In the genomic region with DNA sequence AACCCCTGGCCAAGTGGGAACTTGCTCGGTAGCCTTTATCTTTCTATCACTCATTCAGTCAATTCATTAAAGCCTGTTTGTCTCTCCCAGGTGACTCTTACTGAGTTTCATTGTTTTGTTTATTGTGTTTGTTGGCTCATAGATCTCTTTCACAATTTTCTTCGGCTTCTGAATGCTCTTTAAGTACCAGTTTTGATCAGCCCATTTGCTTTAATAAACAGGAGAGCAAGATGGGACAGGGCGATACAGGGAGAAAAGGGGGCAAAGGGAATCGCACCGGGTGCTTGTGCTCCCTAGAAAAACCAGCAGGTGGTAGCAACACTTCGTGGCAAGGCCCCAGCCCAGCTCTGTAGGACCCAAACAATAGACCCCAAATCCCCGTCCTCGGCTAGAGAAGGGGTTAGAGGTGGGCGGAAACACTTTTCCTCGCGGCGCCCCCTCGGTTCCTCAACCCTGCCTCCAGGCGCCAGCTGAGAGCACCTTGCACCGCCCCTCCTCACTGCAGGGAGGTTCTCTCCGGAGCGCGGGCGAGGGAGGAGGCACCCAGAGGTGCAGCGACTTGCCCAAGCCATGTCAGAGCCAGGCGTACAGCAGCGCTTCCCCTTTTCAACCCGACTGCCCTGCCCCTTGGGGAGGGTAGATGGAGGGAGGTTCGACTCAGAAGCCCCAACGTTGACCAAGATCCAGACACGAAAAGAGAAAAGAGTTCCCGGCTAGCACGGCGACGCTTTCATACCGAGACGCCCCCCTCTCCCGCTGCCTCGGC, we compare ENCODE assay signal across 8 cellular contexts. TPM values are rescaled to one million over a fixed set of nuclear protein-coding genes. Genes with fewer than 3 reads are reported as not detected.
DNase-seq lines count a peak whose midpoint lies in the region; TF ChIP-seq lines count a peak whose summit lies in the region.

No MANE protein-coding gene starts in this region.

- H2BK5ac ChIP-seq in H9 (ENCODE audit: insufficient read length, low read length): no peak overlapping the region

- H3T11ph ChIP-seq in H9 (ENCODE audit: low read length): no peak overlapping the region

- H4K5ac ChIP-seq in H9 (ENCODE audit: insufficient read length, low read depth, low read length): no peak overlapping the region

- in situ Hi-C loops in astrocyte of the spinal cord (cut with HindIII; ENCODE audit: low sequenced_read_pairs): no loop called here

- H2BK15ac ChIP-seq in H9 (ENCODE audit: low read depth, low read length): no peak overlapping the region

- no peak overlapping the region for H2BK20ac ChIP-seq in H9 (ENCODE audit: low read depth, low read length, poor library complexity, severe bottlenecking)

- H3K27ac ChIP-seq in H9 (ENCODE audit: insufficient read length, low read depth, low read length) (no peak overlapping the region), iPS DF 6.9 (ENCODE audit: low read length) (no peak overlapping the region)

- H3K14ac ChIP-seq in H9 (ENCODE audit: insufficient read depth, low read length): peak overlapping the region; percentile 68

- H2AK5ac ChIP-seq in H9 (ENCODE audit: insufficient read length, low read length): no peak overlapping the region

- no peak overlapping the region for H3K23ac ChIP-seq in H9 (ENCODE audit: insufficient read length, low read depth, low read length)

- no peaks in the 10 kb centered on the region for H3K79me2 ChIP-seq in H9 (ENCODE audit: insufficient read depth, low read length)

- peak; percentile 73 for DNase-seq in GM12865 (ENCODE audit: low read depth)
- peak; percentile 76 for DNase-seq in H9
- DNase-seq in T-helper 9 cell: peak; percentile 49
- DNase-seq in astrocyte of the spinal cord (ENCODE audit: low read depth, low spot score): peak; percentile 60
- no peak for DNase-seq in iPS DF 6.9 (ENCODE audit: low read depth, low spot score)
- DNase-seq in skeletal muscle cell (ENCODE audit: low read depth): no peak
- DNase-seq in cerebellum (ENCODE audit: low spot score): no peak

- no peak overlapping the region for H2BK120ac ChIP-seq in H9 (ENCODE audit: low read depth, low read length, poor library complexity, severe bottlenecking)

- H3K36me3 ChIP-seq in iPS DF 6.9 (ENCODE audit: control insufficient read depth, insufficient read depth, low read length): no peaks in the 10 kb centered on the region

- H3K27me3 Mint-ChIP-seq in H9 (ENCODE audit: low read depth): peaks cover 23% of the 10 kb centered on the region

- no peak overlapping the region for H3K18ac ChIP-seq in H9 (ENCODE audit: insufficient read length, low read depth, low read length)

- H3K4me1 Mint-ChIP-seq in H9: peaks cover 18 to 23% of the 10 kb centered on the region in 2 experiments

- peaks cover 17% of the 10 kb centered on the region for H3K23me2 ChIP-seq in H9 (ENCODE audit: insufficient read length, low read depth, low read length, poor library complexity, severe bottlenecking)

- WGBS in H9 (ENCODE audit: extremely low coverage, insufficient read length, low lambda C conversion rate): no CpG with 5 or more reads among the region's 34 CpGs
- no CpG with 5 or more reads among the region's 34 CpGs for WGBS in iPS DF 6.9 (ENCODE audit: insufficient coverage, insufficient read length)

- H3K9me3 ChIP-seq in H9 (ENCODE audit: control insufficient read depth, low read depth, low read length) (no peaks in the 10 kb centered on the region), iPS DF 6.9 (ENCODE audit: control insufficient read depth, insufficient read depth, low read length) (no peaks in the 10 kb centered on the region)

- no peak overlapping the region for H4K91ac ChIP-seq in H9 (ENCODE audit: insufficient read length, low read depth, low read length)

- no peak overlapping the region for H3K56ac ChIP-seq in H9 (ENCODE audit: insufficient read length, low read depth, low read length)

- H3K27ac Mint-ChIP-seq in H9: no peak overlapping the region; a peak in 2 of 7 replicates

- H3K9ac ChIP-seq in H9 (ENCODE audit: extremely low read depth, insufficient read length, low read length): peak overlapping the region; percentile 3

- no peak overlapping the region for H3K4ac ChIP-seq in H9 (ENCODE audit: low read depth, low read length)

- H3K36me3 Mint-ChIP-seq in H9 (ENCODE audit: insufficient read depth in 1 of 3, low read depth in 3 of 3): 0 out of 7 replicates have a peak, but pooled peaks cover 0 to 4% (median 0%) of the 10 kb centered on the region in 3 experiments

- no peak overlapping the region for H4K8ac ChIP-seq in H9 (replicated peaks; ENCODE audit: insufficient read length, low read depth, low read length)

- no peaks in the 10 kb centered on the region for H3K79me1 ChIP-seq in H9 (ENCODE audit: insufficient read depth, low read depth, low read length, poor library complexity, severe bottlenecking)

- no peak overlapping the region for H2BK12ac ChIP-seq in H9 (ENCODE audit: insufficient read length, low read depth, low read length)

- peak overlapping the region; percentile 85 to 92 for H3K4me3 Mint-ChIP-seq in H9

- H3K4me1 ChIP-seq in H9 (ENCODE audit: insufficient read depth, low read length) (peaks cover 3% of the 10 kb centered on the region; the same call in 1 of the 2 replicates), iPS DF 6.9 (ENCODE audit: control insufficient read depth, insufficient read depth, low read length) (peaks cover 4% of the 10 kb centered on the region)

- peaks cover 4% of the 10 kb centered on the region; the same call in 1 of the 2 replicates for H3K27me3 ChIP-seq in H9 (ENCODE audit: insufficient read depth, low read length)
- H3K27me3 ChIP-seq in iPS DF 6.9 (ENCODE audit: control insufficient read depth, insufficient read depth, low read length): peaks cover 4% of the 10 kb centered on the region; the same call in 1 of the 2 replicates

- H4K20me1 ChIP-seq in H9 (ENCODE audit: control insufficient read depth, insufficient read depth, insufficient read length): no peaks in the 10 kb centered on the region

- no peak overlapping the region for H2AFZ ChIP-seq in H9 (ENCODE audit: low read length)

- peak overlapping the region; percentile 67 for H3K4me3 ChIP-seq in GM12865 (ENCODE audit: low read depth, low read length)
- peak overlapping the region; percentile 55 for H3K4me3 ChIP-seq in astrocyte of the spinal cord (ENCODE audit: low read depth, low read length)
- peak overlapping the region; percentile 66 for H3K4me3 ChIP-seq in iPS DF 6.9 (ENCODE audit: low read length)
- H3K4me3 ChIP-seq in skeletal muscle cell (ENCODE audit: low read depth, low read length): peak overlapping the region; percentile 72

- H3K9me3 Mint-ChIP-seq in H9: no peaks in the 10 kb centered on the region; a peak in 1 of 5 replicates

- TF ChIP-seq CTCF in GM12865 (IDR thresholded peaks at IDR 0.05; ENCODE audit: insufficient read depth, low read depth, low read length, missing control alignments) (peak; percentile 76), H9 (conservative IDR thresholded peaks at IDR 0.05) (peak; percentile 78), LNCAP (IDR thresholded peaks at IDR 0.05) (peak; percentile 87), astrocyte of the spinal cord (IDR thresholded peaks at IDR 0.05; ENCODE audit: low read depth, low read length) (peak; percentile 75)

- H3K4me2 ChIP-seq in H9 (ENCODE audit: insufficient read depth, insufficient read length, low read length): peak overlapping the region; percentile 79

RNA-seq across cellular contexts. Expression of gene EPHB6, which starts 1.0 kb away (rescaled TPM):
- total RNA-seq in H9 (2021) (9.7 and 11.6 TPM in 2 replicates), cerebellum (11.7 TPM)

RNA-seq across cellular contexts. Expression of gene TRPV6, which starts 31.6 kb away (rescaled TPM):
- total RNA-seq in H9 (2021): 0.61 and 0.81 TPM in 2 replicates
- total RNA-seq in cerebellum: 0.27 TPM

Comparison
In these comparisons a context has a peak if more than half of its experiments do, and no peak if none do; other contexts are left out.
1. DNase-seq: peak in GM12865 (single experiment), H9 (single experiment), T-helper 9 cell (single experiment) and astrocyte of the spinal cord (single experiment); none in iPS DF 6.9 (single experiment), skeletal muscle cell (single experiment) and cerebellum (single experiment).
2. Peak in every context shown above with its lines, with median percentiles within 50 percentile points of each other: H3K4me3 ChIP-seq and CTCF ChIP-seq.